In genomic region chr12:116708826-116709756, GRCh38 we compare ENCODE assay signal across 8 cellular contexts.
DNase-seq lines count a peak whose midpoint lies in the region; ATAC-seq and TF ChIP-seq lines count a peak whose summit lies in the region.

No MANE protein-coding gene starts in this region.

- ATAC-seq in GM18873 (IDR thresholded peaks at IDR 0.05; ENCODE audit: low FRiP score, unreplicated experiment): no peak

- DNase-seq in GM13976 (ENCODE audit: low spot score): peak; percentile 60
- peak; percentile 86 for DNase-seq in NCI-H1694 (lab: John Stamatoyannopoulos, UW)
- DNase-seq in T-helper 2 cell: peak in 4 of 5 experiments; percentile 4 to 70 (median 14)
- peak; percentile 78 for DNase-seq in astrocyte of the hippocampus (ENCODE audit: low read depth, low spot score)
- peak; percentile 85 to 95 for DNase-seq in hippocampal formation (lab: John Stamatoyannopoulos, UW)
- peak; percentile 23 for DNase-seq in smooth muscle cell of the brain vasculature (ENCODE audit: low read depth, low spot score)

- H3K27ac ChIP-seq in 22Rv1: no peak overlapping the region

- TF ChIP-seq CTCF in 22Rv1 (IDR thresholded peaks at IDR 0.05) (peak; percentile 89), GM13976 (IDR thresholded peaks at IDR 0.05; ENCODE audit: borderline replicate concordance, control extremely low read depth, extremely low read depth, insufficient read depth, missing control alignments) (peak; percentile 48)

- in situ Hi-C loops in GM13976 (cut with MboI; ENCODE audit: low sequenced_read_pairs, unreplicated experiment): loop anchor here (10.0 to 25.0 kb wide), 2 partner anchors 406 to 722 kb away; no protein-coding TSS in a partner anchor

Comparison
In these comparisons a context has a peak if more than half of its experiments do, and no peak if none do; other contexts are left out.
1. DNase-seq: peak in every context shown above with its lines; median percentile 90 in hippocampal formation; 86 in NCI-H1694; 78 in astrocyte of the hippocampus; 60 in GM13976; 23 in smooth muscle cell of the brain vasculature; 14 in T-helper 2 cell.